ENCODE assay signal across 23 cellular contexts in genomic region chr9:112430006-112430522, GRCh38. TPM values are rescaled to one million over a fixed set of nuclear protein-coding genes. Genes with fewer than 3 reads are reported as not detected.
DNase-seq lines count a peak whose midpoint lies in the region; ATAC-seq, FAIRE-seq and TF ChIP-seq lines count a peak whose summit lies in the region.
"Had no signal": no experiment of that assay in that cellular context is flagged by ENCODE, and none has a peak within 500 bp of the region (broad histone marks: within the 10 kb centered on the region; RNA-seq: fewer than 3 reads in every experiment).

No MANE protein-coding gene starts in this region.

- TF ChIP-seq POLR2A in HepG2 (IDR thresholded peaks at IDR 0.05; ENCODE audit: insufficient read depth in 1 of 2, low read depth in 2 of 2, low read length in 2 of 2), result no peak
- no peak for TF ChIP-seq POLR2A in right lobe of liver (IDR thresholded peaks at IDR 0.05)
- no peak for TF ChIP-seq POLR2A in K562 (conservative IDR thresholded peaks at IDR 0.05)

- no peak for TF ChIP-seq RAD21 in HepG2 (CRISPR knock-in tag; IDR thresholded peaks at IDR 0.05)
- TF ChIP-seq RAD21 in K562 (CRISPR knock-in tag; conservative IDR thresholded peaks at IDR 0.05 in 1 of 2, IDR thresholded peaks at IDR 0.05 in 1 of 2), result no peak

- H3K36me3 ChIP-seq in HepG2 (replicated peaks in 1 of 2; ENCODE audit: control insufficient read depth in 1 of 2, insufficient read depth in 2 of 2, low read length in 2 of 2), result peaks cover 9 to 49% of the 10 kb centered on the region in 2 experiments
- peaks cover 0 to 5% (median 2%) of the 10 kb centered on the region in 4 donors for H3K36me3 ChIP-seq in right lobe of liver
- H3K36me3 ChIP-seq in K562 (ENCODE audit: control insufficient read depth, insufficient read depth, low read length), result peaks cover 9% of the 10 kb centered on the region
- H3K36me3 ChIP-seq: BE2C had no signal

- 0 out of 2 replicates have a peak, but pooled peaks cover 3% of the 10 kb centered on the region for H4K20me1 ChIP-seq in HepG2 (ENCODE audit: insufficient read depth, low read length)
- H4K20me1 ChIP-seq in K562 (replicated peaks; ENCODE audit: control insufficient read depth, insufficient read depth, low read length), result no peaks in the 10 kb centered on the region
- H4K20me1 ChIP-seq: BLaER1 treated with 17β-estradiol and CSF1 and Interleukin-3, amounts not matched to agents 10 nM and 100 nM had no signal

- peak; percentile 2 for DNase-seq in HepG2 (ENCODE audit: low spot score)
- no peak for DNase-seq in right lobe of liver
- peak; percentile 13 for DNase-seq in HuH-7 (ENCODE audit: low spot score)
- no peak for DNase-seq in K562 (ENCODE audit: extremely low read depth in 1 of 4, low spot score in 3 of 4)
- no peak for DNase-seq in COLO829 (ENCODE audit: low spot score)
- no peak for DNase-seq in pons (ENCODE audit: low spot score)
- DNase-seq in NCI-H2081 treated with DMSO at 0.1 percent for 48 hours (lab: John Stamatoyannopoulos, UW), result no peak
- DNase-seq: 8988T; ACHN; AML-193; BE2C; CD4-positive, alpha-beta T cell; DMS 273 treated with DMSO at 0.1 percent for 48 hours; DMS79; EL; GDM1; H9 had no signal

- no peaks in the 10 kb centered on the region for H3K9me1 ChIP-seq in K562 (ENCODE audit: control insufficient read depth, insufficient read depth, low read length)

- intact Hi-C loops in HepG2 (cut with micrococcal nuclease; ENCODE audit: unreplicated experiment) (no loop called here), right lobe of liver (cut with DNase I) (no loop called here), K562 (cut with micrococcal nuclease) (no loop called here)

- TF ChIP-seq EP300 in HepG2 (IDR thresholded peaks at IDR 0.05; ENCODE audit: low read depth in 2 of 2, low read length in 2 of 2), result no peak
- no peak for TF ChIP-seq EP300 in HepG2 (CRISPR knock-in tag; IDR thresholded peaks at IDR 0.05; ENCODE audit: borderline replicate concordance)
- no peak for TF ChIP-seq EP300 in K562 (IDR thresholded peaks at IDR 0.05; ENCODE audit: low read length)

- H3K79me2 ChIP-seq in HepG2 (ENCODE audit: insufficient read depth, low read length) (no peaks in the 10 kb centered on the region), K562 (ENCODE audit: control insufficient read depth, insufficient read depth, low read length) (no peaks in the 10 kb centered on the region)

- no peak for ATAC-seq in HepG2
- no peak for ATAC-seq in right lobe of liver
- ATAC-seq in K562, result peak; percentile 70
- ATAC-seq: A549, GM12878, GM23338, HCT116 had no signal

- H3K4me2 ChIP-seq in HepG2 (ENCODE audit: low read depth, low read length), result no peak overlapping the region
- H3K4me2 ChIP-seq in K562 (ENCODE audit: insufficient read depth, low read length), result no peak overlapping the region
- H3K4me2 ChIP-seq: A549; BLaER1 treated with 17β-estradiol and CSF1 and Interleukin-3, amounts not matched to agents 10 nM and 100 nM; GM23338 had no signal

- WGBS in HepG2 (ENCODE audit: low lambda C conversion rate), result 90% methylated on average over 6 of the region's 6 CpGs
- WGBS in right lobe of liver (ENCODE audit: insufficient coverage, low coverage, low lambda C conversion rate, missing lambda C conversion rate), result 79% methylated on average over 6 of the region's 6 CpGs
- WGBS in K562 (ENCODE audit: insufficient coverage, low coverage, missing lambda C conversion rate), result 60% methylated on average over 6 of the region's 6 CpGs

- H3K4me1 ChIP-seq in HepG2 (ENCODE audit: insufficient read depth, low read length) (no peaks in the 10 kb centered on the region), right lobe of liver (no peaks in the 10 kb centered on the region), K562 (replicated peaks in 1 of 2; ENCODE audit: control insufficient read depth in 2 of 2, insufficient read depth in 2 of 2, low read length in 2 of 2) (peaks cover 0 to 4% of the 10 kb centered on the region in 2 experiments; a peak in 2 of 5 replicates)
- H3K4me1 ChIP-seq: A549; BE2C; BLaER1 treated with 17β-estradiol and CSF1 and Interleukin-3, amounts not matched to agents 10 nM and 100 nM had no signal

- no TSS peak for BruUV-seq in HepG2 (replicated peaks; lab: Mats Ljungman, UMichigan)
- no TSS peak for BruUV-seq in K562 (replicated peaks; lab: Mats Ljungman, UMichigan)

- TF ChIP-seq CTCF in HepG2 (CRISPR knock-in tag; IDR thresholded peaks at IDR 0.05), result no peak
- no peak for TF ChIP-seq CTCF in right lobe of liver (IDR thresholded peaks at IDR 0.05)
- no peak for TF ChIP-seq CTCF in K562 (IDR thresholded peaks at IDR 0.05 in 2 of 3, conservative IDR thresholded peaks at IDR 0.05 in 1 of 3; ENCODE audit: insufficient read depth in 2 of 3, low read depth in 1 of 3, low read length in 3 of 3)

- H3K27me3 ChIP-seq in HepG2 (ENCODE audit: control insufficient read depth in 1 of 2, insufficient read depth in 2 of 2, low read length in 2 of 2) (no peaks in the 10 kb centered on the region), right lobe of liver (no peaks in the 10 kb centered on the region), K562 (ENCODE audit: control insufficient read depth in 2 of 2, insufficient read depth in 2 of 2, low read length in 2 of 2) (no peaks in the 10 kb centered on the region)
- H3K27me3 ChIP-seq: BE2C; BLaER1 treated with 17β-estradiol and CSF1 and Interleukin-3, amounts not matched to agents 10 nM and 100 nM had no signal

- FAIRE-seq in HepG2 (lab: Jason Lieb, UNC) (no peak), K562 (lab: Jason Lieb, UNC) (peak; percentile 48)
- FAIRE-seq: A549, D721Med, GM12878 had no signal

- H3K27ac ChIP-seq in HepG2 (ENCODE audit: extremely low read length, insufficient read depth, low read length) (no peak overlapping the region), right lobe of liver (no peak overlapping the region), K562 (ENCODE audit: extremely low read depth, low read depth, low read length) (no peak overlapping the region)
- H3K27ac ChIP-seq: A549; BLaER1 treated with 17β-estradiol and CSF1 and Interleukin-3, amounts not matched to agents 10 nM and 100 nM had no signal

- H3K9ac ChIP-seq in HepG2 (ENCODE audit: insufficient read depth, low read depth, low read length), result no peak overlapping the region
- H3K9ac ChIP-seq in K562 (ENCODE audit: insufficient read depth in 1 of 2, low read depth in 2 of 2, low read length in 2 of 2), result no peak overlapping the region; a peak in 1 of 4 replicates
- H3K9ac ChIP-seq: BLaER1 treated with 17β-estradiol and CSF1 and Interleukin-3, amounts not matched to agents 10 nM and 100 nM had no signal

- no peak overlapping the region for H3K4me3 ChIP-seq in HepG2 (replicated peaks in 1 of 3; ENCODE audit: insufficient read depth in 1 of 3, low read depth in 2 of 3, low read length in 3 of 3)
- no peak overlapping the region for H3K4me3 ChIP-seq in right lobe of liver
- H3K4me3 ChIP-seq in K562, result no peak overlapping the region
- H3K4me3 ChIP-seq: A549; BLaER1 treated with 17β-estradiol and CSF1 and Interleukin-3, amounts not matched to agents 10 nM and 100 nM; GM12878; GM23338 had no signal

- CTCF ChIA-PET in HepG2 (lab: Yijun Ruan, JAX; ENCODE audit: low intra/inter-chr PET ratio, low total read pairs) (no interaction called here), K562 (lab: Yijun Ruan, JAX; ENCODE audit: low intra/inter-chr PET ratio) (no interaction called here)

- in situ Hi-C loops in HepG2 (cut with HindIII; ENCODE audit: extremely low pct_ligation_motif_present, low pct_unique_long_range_greater_than_20kb) (no loop called here), K562 (cut with MboI) (no loop called here)

- H2AFZ ChIP-seq in HepG2 (ENCODE audit: low read length) (no peak overlapping the region), K562 (ENCODE audit: low read depth, low read length) (no peak overlapping the region)
- H2AFZ ChIP-seq: GM23338 had no signal

- no peaks in the 10 kb centered on the region for H3K9me3 ChIP-seq in HepG2 (ENCODE audit: low read length)
- no peaks in the 10 kb centered on the region for H3K9me3 ChIP-seq in right lobe of liver
- no peaks in the 10 kb centered on the region for H3K9me3 ChIP-seq in K562 (replicated peaks; ENCODE audit: control insufficient read depth, insufficient read depth, low read depth, low read length)
- H3K9me3 ChIP-seq: A549; BE2C; BLaER1 treated with 17β-estradiol and CSF1 and Interleukin-3, amounts not matched to agents 10 nM and 100 nM had no signal

- POLR2A ChIA-PET in HepG2 (lab: Yijun Ruan, JAX), result no interaction called here
- POLR2A ChIA-PET in K562 (lab: Yijun Ruan, JAX), result no interaction called here

RNA-seq across cellular contexts. Expression of gene HSDL2, which starts 50.2 kb away (rescaled TPM):
- total RNA-seq in HepG2 (2016; rRNA removed; fragmentation: Illumina TruSeq; extraction: Trizol) (55.3 and 76.3 TPM in 2 replicates), right lobe of liver (10 to 100 TPM; 65.8 to 96.8 (median 79.8) TPM), K562 (2014; rRNA removed) (22.8 and 23.1 TPM in 2 replicates), K562 (2014; rRNA removed; fragmentation: Illumina TruSeq; extraction: Trizol) (43.4 and 46.3 TPM in 2 replicates), K562 (2015; rRNA removed; fragmentation: Illumina TruSeq; extraction: Trizol) (37.6 and 40.3 TPM in 2 replicates), K562 (2021) (28.8 and 29.7 TPM in 2 replicates)
- total RNA-seq in HepG2 (2016; cell fraction: cytosol; rRNA removed; fragmentation: Illumina TruSeq; extraction: Trizol; ENCODE audit: low read depth), result 26.8 and 28.8 TPM in 2 replicates
- total RNA-seq in HepG2 (2016; cell fraction: insoluble cytoplasmic fraction; rRNA removed; fragmentation: Illumina TruSeq; extraction: Trizol), result 57.7 and 86.7 TPM in 2 replicates
- total RNA-seq in HepG2 (2016; cell fraction: membrane; rRNA removed; fragmentation: Illumina TruSeq; extraction: Trizol), result 36.5 and 40.1 TPM in 2 replicates
- total RNA-seq in HepG2 (2016; cell fraction: nucleus; rRNA removed; fragmentation: Illumina TruSeq; extraction: Trizol), result 32.2 and 40.4 TPM in 2 replicates
- polyA plus RNA-seq in HepG2 (2011; rRNA removed) (57.7 and 80.2 TPM in 2 replicates), K562 (2011; rRNA removed) (64.8 and 74.1 TPM in 2 replicates), K562 (2014; fragmentation: Illumina TruSeq; extraction: Trizol) (33.3 and 37.4 TPM in 2 replicates), K562 (2014; fragmentation: Nextera tagmentation; extraction: Ambion mirVana) (10 to 100 TPM; 32.7 to 35.6 TPM), K562 (2014; rRNA removed) (23.1 and 24.6 TPM in 2 replicates)
- polyA plus RNA-seq in HepG2 (2011; cell fraction: cytosol; rRNA removed), result 36.9 and 43.5 TPM in 2 replicates
- 22.2 and 23.4 TPM in 2 replicates for polyA plus RNA-seq in HepG2 (2011; cell fraction: nucleus; rRNA removed)
- polyA plus RNA-seq in HepG2 (2012), result 47.7 and 65.1 TPM in 2 replicates
- 18.6 and 21.0 TPM in 2 replicates for polyA plus RNA-seq in HepG2 (2016; cell fraction: cytosol; fragmentation: Illumina TruSeq; extraction: Trizol; ENCODE audit: low read depth)
- 69.6 and 82.4 TPM in 2 replicates for polyA plus RNA-seq in HepG2 (2016; cell fraction: insoluble cytoplasmic fraction; fragmentation: Illumina TruSeq; extraction: Trizol; ENCODE audit: low read depth)
- polyA plus RNA-seq in HepG2 (2016; cell fraction: membrane; fragmentation: Illumina TruSeq; extraction: Trizol; ENCODE audit: low read depth), result 26.5 and 28.6 TPM in 2 replicates
- polyA plus RNA-seq in HepG2 (2016; cell fraction: nucleus; fragmentation: Illumina TruSeq; extraction: Trizol; ENCODE audit: insufficient read depth, low read depth), result 38.5 and 39.3 TPM in 2 replicates
- polyA minus RNA-seq in HepG2 (2011; rRNA and poly(A)+ RNA removed; ENCODE audit: low replicate concordance), result 28.6 and 43.8 TPM in 2 replicates
- polyA minus RNA-seq in HepG2 (2011; cell fraction: cytosol; rRNA and poly(A)+ RNA removed), result 58.9 and 62.7 TPM in 2 replicates
- 66.0 and 70.4 TPM in 2 replicates for polyA minus RNA-seq in HepG2 (2011; cell fraction: nucleus; rRNA and poly(A)+ RNA removed)
- 17.0 and 29.9 TPM in 2 replicates for total RNA-seq in K562 (2011; cell fraction: chromatin; rRNA removed; ENCODE audit: low replicate concordance)
- 11.0 and 12.2 TPM in 2 replicates for total RNA-seq in K562 (2011; cell fraction: nucleolus; rRNA removed)
- total RNA-seq in K562 (2011; cell fraction: nucleoplasm; rRNA removed), result 15.3 and 17.0 TPM in 2 replicates
- 11.2 and 23.1 TPM in 2 replicates for polyA plus RNA-seq in K562 (2011; cell fraction: cytosol; rRNA removed)
- 7.7 and 15.4 TPM in 2 replicates for polyA plus RNA-seq in K562 (2011; cell fraction: nucleus; rRNA removed)
- polyA plus RNA-seq in K562 (2012), result 29.3 and 34.5 TPM in 2 replicates
- polyA minus RNA-seq in K562 (2011; rRNA and poly(A)+ RNA removed), result 98.5 and 105 TPM in 2 replicates
- 31.7 and 40.8 TPM in 2 replicates for polyA minus RNA-seq in K562 (2011; cell fraction: cytosol; rRNA and poly(A)+ RNA removed)
- polyA minus RNA-seq in K562 (2011; cell fraction: nucleus; rRNA and poly(A)+ RNA removed), result 7.9 and 16.2 TPM in 2 replicates

RNA-seq across cellular contexts. Expression of gene KIAA1958, which starts 56.6 kb away (rescaled TPM):
- total RNA-seq in HepG2 (2016; rRNA removed; fragmentation: Illumina TruSeq; extraction: Trizol), result 8.5 and 11.4 TPM in 2 replicates
- total RNA-seq in HepG2 (2016; cell fraction: cytosol; rRNA removed; fragmentation: Illumina TruSeq; extraction: Trizol; ENCODE audit: low read depth), result 37.2 and 41.8 TPM in 2 replicates
- 8.4 and 11.0 TPM in 2 replicates for total RNA-seq in HepG2 (2016; cell fraction: insoluble cytoplasmic fraction; rRNA removed; fragmentation: Illumina TruSeq; extraction: Trizol)
- 29.3 and 29.7 TPM in 2 replicates for total RNA-seq in HepG2 (2016; cell fraction: membrane; rRNA removed; fragmentation: Illumina TruSeq; extraction: Trizol)
- 14.1 and 15.2 TPM in 2 replicates for total RNA-seq in HepG2 (2016; cell fraction: nucleus; rRNA removed; fragmentation: Illumina TruSeq; extraction: Trizol)
- polyA plus RNA-seq in HepG2 (2011; rRNA removed), result 8.5 and 10.3 TPM in 2 replicates
- polyA plus RNA-seq in HepG2 (2011; cell fraction: cytosol; rRNA removed), result 5.5 and 5.7 TPM in 2 replicates
- 17.1 and 17.6 TPM in 2 replicates for polyA plus RNA-seq in HepG2 (2011; cell fraction: nucleus; rRNA removed)
- polyA plus RNA-seq in HepG2 (2012), result 10.9 and 11.6 TPM in 2 replicates
- 0.46 and 0.57 TPM in 2 replicates for polyA plus RNA-seq in HepG2 (2016; cell fraction: cytosol; fragmentation: Illumina TruSeq; extraction: Trizol; ENCODE audit: low read depth)
- 6.0 and 6.8 TPM in 2 replicates for polyA plus RNA-seq in HepG2 (2016; cell fraction: insoluble cytoplasmic fraction; fragmentation: Illumina TruSeq; extraction: Trizol; ENCODE audit: low read depth)
- polyA plus RNA-seq in HepG2 (2016; cell fraction: membrane; fragmentation: Illumina TruSeq; extraction: Trizol; ENCODE audit: low read depth), result 1.8 and 1.9 TPM in 2 replicates
- polyA plus RNA-seq in HepG2 (2016; cell fraction: nucleus; fragmentation: Illumina TruSeq; extraction: Trizol; ENCODE audit: insufficient read depth, low read depth), result 7.2 and 8.5 TPM in 2 replicates
- 53.1 and 88.7 TPM in 2 replicates for polyA minus RNA-seq in HepG2 (2011; rRNA and poly(A)+ RNA removed; ENCODE audit: low replicate concordance)
- polyA minus RNA-seq in HepG2 (2011; cell fraction: cytosol; rRNA and poly(A)+ RNA removed), result 22.1 and 29.8 TPM in 2 replicates
- 49.7 and 55.7 TPM in 2 replicates for polyA minus RNA-seq in HepG2 (2011; cell fraction: nucleus; rRNA and poly(A)+ RNA removed)
- total RNA-seq in right lobe of liver, result 1 to 10 TPM; 5.7 to 8.1 (median 7.0) TPM
- 49.8 and 66.2 TPM in 2 replicates for total RNA-seq in K562 (2011; cell fraction: chromatin; rRNA removed; ENCODE audit: low replicate concordance)
- total RNA-seq in K562 (2011; cell fraction: nucleolus; rRNA removed), result 22.5 and 29.5 TPM in 2 replicates
- total RNA-seq in K562 (2011; cell fraction: nucleoplasm; rRNA removed), result 30.6 and 35.2 TPM in 2 replicates
- 5.8 and 5.9 TPM in 2 replicates for total RNA-seq in K562 (2014; rRNA removed)
- total RNA-seq in K562 (2014; rRNA removed; fragmentation: Illumina TruSeq; extraction: Trizol), result 10.2 and 10.8 TPM in 2 replicates
- total RNA-seq in K562 (2015; rRNA removed; fragmentation: Illumina TruSeq; extraction: Trizol), result 10.1 TPM in 2 replicates
- 14.4 and 16.0 TPM in 2 replicates for total RNA-seq in K562 (2021)
- polyA plus RNA-seq in K562 (2011; rRNA removed), result 10.5 and 13.2 TPM in 2 replicates
- 8.3 and 14.3 TPM in 2 replicates for polyA plus RNA-seq in K562 (2011; cell fraction: cytosol; rRNA removed)
- polyA plus RNA-seq in K562 (2011; cell fraction: nucleus; rRNA removed), result 17.4 and 19.9 TPM in 2 replicates
- 5.3 and 6.2 TPM in 2 replicates for polyA plus RNA-seq in K562 (2012)
- polyA plus RNA-seq in K562 (2014; fragmentation: Illumina TruSeq; extraction: Trizol), result 11.6 and 12.8 TPM in 2 replicates
- 1 to 10 TPM; 1.1 to 2.6 TPM for polyA plus RNA-seq in K562 (2014; fragmentation: Nextera tagmentation; extraction: Ambion mirVana)
- polyA plus RNA-seq in K562 (2014; rRNA removed), result 5.2 and 5.9 TPM in 2 replicates
- polyA minus RNA-seq in K562 (2011; rRNA and poly(A)+ RNA removed), result 52.8 and 56.9 TPM in 2 replicates
- 33.8 and 39.5 TPM in 2 replicates for polyA minus RNA-seq in K562 (2011; cell fraction: cytosol; rRNA and poly(A)+ RNA removed)
- 24.6 and 45.3 TPM in 2 replicates for polyA minus RNA-seq in K562 (2011; cell fraction: nucleus; rRNA and poly(A)+ RNA removed)

Comparison
In these comparisons a context has a peak if more than half of its experiments do, and no peak if none do; other contexts are left out.
1. DNase-seq: peak in HepG2 (single experiment) and HuH-7 (single experiment); none in right lobe of liver (0 of 3), K562 (0 of 4), COLO829 (single experiment), pons (single experiment) and NCI-H2081 treated with DMSO at 0.1 percent for 48 hours (single experiment).
2. Of the 241 proteins assayed by ChIP-seq in both HepG2 and K562: peak only in HepG2: RBM22 and ZBTB33; only in K562: CEBPB and CEBPG; in both: none; in neither: 236; mixed calls (peak in some experiments, not most) for 1.